Comparison of ENCODE assay signal across 1 cellular context in the genomic region with DNA sequence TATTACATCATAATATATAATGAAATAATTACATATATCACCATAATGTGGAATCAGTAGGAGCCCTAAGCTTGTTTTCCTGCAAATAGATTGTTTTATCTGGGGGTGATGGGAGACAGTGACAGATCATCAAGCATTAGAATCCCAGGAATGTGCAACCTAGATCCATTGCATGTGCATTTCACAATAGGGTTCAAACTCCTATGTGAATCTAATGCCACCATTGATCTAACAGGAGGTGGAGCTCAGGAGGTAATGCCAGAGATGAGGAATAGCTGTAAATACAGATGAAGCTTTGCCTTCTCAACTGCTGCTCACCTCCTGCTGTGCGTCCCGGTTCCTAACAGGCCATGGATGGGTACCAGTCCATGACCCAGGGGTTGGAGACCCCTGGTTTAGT.
TF ChIP-seq lines count a peak whose summit lies in the region.

No MANE protein-coding gene starts in this region.

TF ChIP-seq in HepG2, 621 proteins besides CTCF, POLR2A, EP300 and RAD21 (continued from another document and continues in another):
- TF ChIP-seq, protein P1, sequence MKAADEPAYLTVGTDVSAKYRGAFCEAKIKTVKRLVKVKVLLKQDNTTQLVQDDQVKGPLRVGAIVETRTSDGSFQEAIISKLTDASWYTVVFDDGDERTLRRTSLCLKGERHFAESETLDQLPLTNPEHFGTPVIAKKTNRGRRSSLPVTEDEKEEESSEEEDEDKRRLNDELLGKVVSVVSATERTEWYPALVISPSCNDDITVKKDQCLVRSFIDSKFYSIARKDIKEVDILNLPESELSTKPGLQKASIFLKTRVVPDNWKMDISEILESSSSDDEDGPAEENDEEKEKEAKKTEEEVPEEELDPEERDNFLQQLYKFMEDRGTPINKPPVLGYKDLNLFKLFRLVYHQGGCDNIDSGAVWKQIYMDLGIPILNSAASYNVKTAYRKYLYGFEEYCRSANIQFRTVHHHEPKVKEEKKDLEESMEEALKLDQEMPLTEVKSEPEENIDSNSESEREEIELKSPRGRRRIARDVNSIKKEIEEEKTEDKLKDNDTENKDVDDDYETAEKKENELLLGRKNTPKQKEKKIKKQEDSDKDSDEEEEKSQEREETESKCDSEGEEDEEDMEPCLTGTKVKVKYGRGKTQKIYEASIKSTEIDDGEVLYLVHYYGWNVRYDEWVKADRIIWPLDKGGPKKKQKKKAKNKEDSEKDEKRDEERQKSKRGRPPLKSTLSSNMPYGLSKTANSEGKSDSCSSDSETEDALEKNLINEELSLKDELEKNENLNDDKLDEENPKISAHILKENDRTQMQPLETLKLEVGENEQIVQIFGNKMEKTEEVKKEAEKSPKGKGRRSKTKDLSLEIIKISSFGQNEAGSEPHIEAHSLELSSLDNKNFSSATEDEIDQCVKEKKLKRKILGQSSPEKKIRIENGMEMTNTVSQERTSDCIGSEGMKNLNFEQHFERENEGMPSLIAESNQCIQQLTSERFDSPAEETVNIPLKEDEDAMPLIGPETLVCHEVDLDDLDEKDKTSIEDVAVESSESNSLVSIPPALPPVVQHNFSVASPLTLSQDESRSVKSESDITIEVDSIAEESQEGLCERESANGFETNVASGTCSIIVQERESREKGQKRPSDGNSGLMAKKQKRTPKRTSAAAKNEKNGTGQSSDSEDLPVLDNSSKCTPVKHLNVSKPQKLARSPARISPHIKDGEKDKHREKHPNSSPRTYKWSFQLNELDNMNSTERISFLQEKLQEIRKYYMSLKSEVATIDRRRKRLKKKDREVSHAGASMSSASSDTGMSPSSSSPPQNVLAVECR (CRISPR knock-in tag; IDR thresholded peaks at IDR 0.05; ENCODE audit: borderline replicate concordance) = no peak
- TF ChIP-seq ZNF569 (CRISPR knock-in tag; IDR thresholded peaks at IDR 0.05; ENCODE audit: borderline replicate concordance) = no peak
- TF ChIP-seq YEATS2 (CRISPR knock-in tag; IDR thresholded peaks at IDR 0.05; ENCODE audit: borderline replicate concordance) = no peak
- TF ChIP-seq SALL2 (CRISPR knock-in tag; IDR thresholded peaks at IDR 0.05) = no peak
- TF ChIP-seq, protein P2, sequence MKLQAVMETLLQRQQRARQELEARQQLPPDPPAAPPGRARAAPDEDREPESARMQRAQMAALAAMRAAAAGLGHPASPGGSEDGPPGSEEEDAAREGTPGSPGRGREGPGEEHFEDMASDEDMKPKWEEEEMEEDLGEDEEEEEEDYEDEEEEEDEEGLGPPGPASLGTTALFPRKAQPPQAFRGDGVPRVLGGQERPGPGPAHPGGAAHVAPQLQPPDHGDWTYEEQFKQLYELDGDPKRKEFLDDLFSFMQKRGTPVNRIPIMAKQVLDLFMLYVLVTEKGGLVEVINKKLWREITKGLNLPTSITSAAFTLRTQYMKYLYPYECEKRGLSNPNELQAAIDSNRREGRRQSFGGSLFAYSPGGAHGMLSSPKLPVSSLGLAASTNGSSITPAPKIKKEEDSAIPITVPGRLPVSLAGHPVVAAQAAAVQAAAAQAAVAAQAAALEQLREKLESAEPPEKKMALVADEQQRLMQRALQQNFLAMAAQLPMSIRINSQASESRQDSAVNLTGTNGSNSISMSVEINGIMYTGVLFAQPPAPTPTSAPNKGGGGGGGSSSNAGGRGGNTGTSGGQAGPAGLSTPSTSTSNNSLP (IDR thresholded peaks at IDR 0.05; ENCODE audit: low read depth, low read length) = peak; percentile 96
- no peak for TF ChIP-seq ZFP41 (CRISPR knock-in tag; IDR thresholded peaks at IDR 0.05; ENCODE audit: borderline replicate concordance)
- no peak for TF ChIP-seq ZNF589 (CRISPR knock-in tag; conservative IDR thresholded peaks at IDR 0.05)
- no peak for TF ChIP-seq SAFB2 (CRISPR knock-in tag; IDR thresholded peaks at IDR 0.05; ENCODE audit: borderline replicate concordance, low read depth)
- TF ChIP-seq ZBTB1 (CRISPR knock-in tag; IDR thresholded peaks at IDR 0.05; ENCODE audit: borderline replicate concordance) = no peak
- TF ChIP-seq, protein P3, sequence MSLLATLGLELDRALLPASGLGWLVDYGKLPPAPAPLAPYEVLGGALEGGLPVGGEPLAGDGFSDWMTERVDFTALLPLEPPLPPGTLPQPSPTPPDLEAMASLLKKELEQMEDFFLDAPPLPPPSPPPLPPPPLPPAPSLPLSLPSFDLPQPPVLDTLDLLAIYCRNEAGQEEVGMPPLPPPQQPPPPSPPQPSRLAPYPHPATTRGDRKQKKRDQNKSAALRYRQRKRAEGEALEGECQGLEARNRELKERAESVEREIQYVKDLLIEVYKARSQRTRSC (CRISPR knock-in tag; IDR thresholded peaks at IDR 0.05; ENCODE audit: low read depth) = no peak
- TF ChIP-seq, protein P4, sequence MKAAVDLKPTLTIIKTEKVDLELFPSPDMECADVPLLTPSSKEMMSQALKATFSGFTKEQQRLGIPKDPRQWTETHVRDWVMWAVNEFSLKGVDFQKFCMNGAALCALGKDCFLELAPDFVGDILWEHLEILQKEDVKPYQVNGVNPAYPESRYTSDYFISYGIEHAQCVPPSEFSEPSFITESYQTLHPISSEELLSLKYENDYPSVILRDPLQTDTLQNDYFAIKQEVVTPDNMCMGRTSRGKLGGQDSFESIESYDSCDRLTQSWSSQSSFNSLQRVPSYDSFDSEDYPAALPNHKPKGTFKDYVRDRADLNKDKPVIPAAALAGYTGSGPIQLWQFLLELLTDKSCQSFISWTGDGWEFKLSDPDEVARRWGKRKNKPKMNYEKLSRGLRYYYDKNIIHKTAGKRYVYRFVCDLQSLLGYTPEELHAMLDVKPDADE (CRISPR knock-in tag; IDR thresholded peaks at IDR 0.05) = no peak
- TF ChIP-seq ZSCAN9 (CRISPR knock-in tag; IDR thresholded peaks at IDR 0.05; ENCODE audit: borderline replicate concordance) = no peak
- TF ChIP-seq ZNF891 (CRISPR knock-in tag; IDR thresholded peaks at IDR 0.05) = no peak
- TF ChIP-seq HOXD1 (CRISPR knock-in tag; IDR thresholded peaks at IDR 0.05) = no peak
- TF ChIP-seq ZNF678 (CRISPR knock-in tag; IDR thresholded peaks at IDR 0.05) = no peak
- TF ChIP-seq SOX13 (IDR thresholded peaks at IDR 0.05) = no peak
- peak in 1 of 2 experiments; percentile 36; a peak in 1 of 4 replicates for TF ChIP-seq SOX13 (CRISPR knock-in tag; conservative IDR thresholded peaks at IDR 0.05 in 1 of 2, IDR thresholded peaks at IDR 0.05 in 1 of 2)
- TF ChIP-seq NONO (IDR thresholded peaks at IDR 0.05) = no peak
- no peak for TF ChIP-seq NONO (CRISPR knock-in tag; conservative IDR thresholded peaks at IDR 0.05)
- TF ChIP-seq ZFP37 (CRISPR knock-in tag; IDR thresholded peaks at IDR 0.05; ENCODE audit: borderline replicate concordance) = no peak
- TF ChIP-seq, protein P5, sequence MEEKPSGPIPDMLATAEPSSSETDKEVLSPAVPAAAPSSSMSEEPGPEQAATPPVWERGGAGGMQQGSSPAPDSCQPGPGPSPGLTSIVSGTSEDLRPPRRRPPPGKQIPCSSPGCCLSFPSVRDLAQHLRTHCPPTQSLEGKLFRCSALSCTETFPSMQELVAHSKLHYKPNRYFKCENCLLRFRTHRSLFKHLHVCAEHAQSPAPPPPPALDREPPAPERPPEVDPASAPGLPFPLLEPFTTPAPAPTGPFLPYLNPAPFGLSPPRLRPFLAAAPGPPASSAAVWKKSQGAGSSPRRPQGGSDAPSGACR (CRISPR knock-in tag; IDR thresholded peaks at IDR 0.05) = no peak
- TF ChIP-seq IRX3 (CRISPR knock-in tag; IDR thresholded peaks at IDR 0.05; ENCODE audit: borderline replicate concordance, low read depth) = no peak
- TF ChIP-seq, protein P6, sequence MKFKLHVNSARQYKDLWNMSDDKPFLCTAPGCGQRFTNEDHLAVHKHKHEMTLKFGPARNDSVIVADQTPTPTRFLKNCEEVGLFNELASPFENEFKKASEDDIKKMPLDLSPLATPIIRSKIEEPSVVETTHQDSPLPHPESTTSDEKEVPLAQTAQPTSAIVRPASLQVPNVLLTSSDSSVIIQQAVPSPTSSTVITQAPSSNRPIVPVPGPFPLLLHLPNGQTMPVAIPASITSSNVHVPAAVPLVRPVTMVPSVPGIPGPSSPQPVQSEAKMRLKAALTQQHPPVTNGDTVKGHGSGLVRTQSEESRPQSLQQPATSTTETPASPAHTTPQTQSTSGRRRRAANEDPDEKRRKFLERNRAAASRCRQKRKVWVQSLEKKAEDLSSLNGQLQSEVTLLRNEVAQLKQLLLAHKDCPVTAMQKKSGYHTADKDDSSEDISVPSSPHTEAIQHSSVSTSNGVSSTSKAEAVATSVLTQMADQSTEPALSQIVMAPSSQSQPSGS (CRISPR knock-in tag; IDR thresholded peaks at IDR 0.05) = no peak
- no peak for TF ChIP-seq NFRKB (IDR thresholded peaks at IDR 0.05)
- TF ChIP-seq MBD4 (IDR thresholded peaks at IDR 0.05; ENCODE audit: borderline replicate concordance, low read length) = no peak
- no peak for TF ChIP-seq ZNF75D (CRISPR knock-in tag; IDR thresholded peaks at IDR 0.05; ENCODE audit: borderline replicate concordance)
- no peak for TF ChIP-seq MTA3 (CRISPR knock-in tag; IDR thresholded peaks at IDR 0.05)
- TF ChIP-seq, protein P7, sequence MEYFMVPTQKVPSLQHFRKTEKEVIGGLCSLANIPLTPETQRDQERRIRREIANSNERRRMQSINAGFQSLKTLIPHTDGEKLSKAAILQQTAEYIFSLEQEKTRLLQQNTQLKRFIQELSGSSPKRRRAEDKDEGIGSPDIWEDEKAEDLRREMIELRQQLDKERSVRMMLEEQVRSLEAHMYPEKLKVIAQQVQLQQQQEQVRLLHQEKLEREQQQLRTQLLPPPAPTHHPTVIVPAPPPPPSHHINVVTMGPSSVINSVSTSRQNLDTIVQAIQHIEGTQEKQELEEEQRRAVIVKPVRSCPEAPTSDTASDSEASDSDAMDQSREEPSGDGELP (IDR thresholded peaks at IDR 0.05; ENCODE audit: borderline replicate concordance, low read depth) = no peak
- TF ChIP-seq, protein P8, sequence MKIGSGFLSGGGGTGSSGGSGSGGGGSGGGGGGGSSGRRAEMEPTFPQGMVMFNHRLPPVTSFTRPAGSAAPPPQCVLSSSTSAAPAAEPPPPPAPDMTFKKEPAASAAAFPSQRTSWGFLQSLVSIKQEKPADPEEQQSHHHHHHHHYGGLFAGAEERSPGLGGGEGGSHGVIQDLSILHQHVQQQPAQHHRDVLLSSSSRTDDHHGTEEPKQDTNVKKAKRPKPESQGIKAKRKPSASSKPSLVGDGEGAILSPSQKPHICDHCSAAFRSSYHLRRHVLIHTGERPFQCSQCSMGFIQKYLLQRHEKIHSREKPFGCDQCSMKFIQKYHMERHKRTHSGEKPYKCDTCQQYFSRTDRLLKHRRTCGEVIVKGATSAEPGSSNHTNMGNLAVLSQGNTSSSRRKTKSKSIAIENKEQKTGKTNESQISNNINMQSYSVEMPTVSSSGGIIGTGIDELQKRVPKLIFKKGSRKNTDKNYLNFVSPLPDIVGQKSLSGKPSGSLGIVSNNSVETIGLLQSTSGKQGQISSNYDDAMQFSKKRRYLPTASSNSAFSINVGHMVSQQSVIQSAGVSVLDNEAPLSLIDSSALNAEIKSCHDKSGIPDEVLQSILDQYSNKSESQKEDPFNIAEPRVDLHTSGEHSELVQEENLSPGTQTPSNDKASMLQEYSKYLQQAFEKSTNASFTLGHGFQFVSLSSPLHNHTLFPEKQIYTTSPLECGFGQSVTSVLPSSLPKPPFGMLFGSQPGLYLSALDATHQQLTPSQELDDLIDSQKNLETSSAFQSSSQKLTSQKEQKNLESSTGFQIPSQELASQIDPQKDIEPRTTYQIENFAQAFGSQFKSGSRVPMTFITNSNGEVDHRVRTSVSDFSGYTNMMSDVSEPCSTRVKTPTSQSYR (CRISPR knock-in tag; IDR thresholded peaks at IDR 0.05; ENCODE audit: borderline replicate concordance) = no peak
- TF ChIP-seq XRCC5 (optimal IDR thresholded peaks at IDR 0.05; ENCODE audit: low read length) = no peak
- TF ChIP-seq GTF3A (CRISPR knock-in tag; conservative IDR thresholded peaks at IDR 0.05) = no peak
- TF ChIP-seq, protein P9, sequence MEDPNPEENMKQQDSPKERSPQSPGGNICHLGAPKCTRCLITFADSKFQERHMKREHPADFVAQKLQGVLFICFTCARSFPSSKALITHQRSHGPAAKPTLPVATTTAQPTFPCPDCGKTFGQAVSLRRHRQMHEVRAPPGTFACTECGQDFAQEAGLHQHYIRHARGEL (CRISPR knock-in tag; IDR thresholded peaks at IDR 0.05) = no peak
- TF ChIP-seq SAP130 (CRISPR knock-in tag; IDR thresholded peaks at IDR 0.05; ENCODE audit: low read depth) = no peak
- TF ChIP-seq CBFB (CRISPR knock-in tag; IDR thresholded peaks at IDR 0.05) = no peak
- no peak for TF ChIP-seq HMG20B (CRISPR knock-in tag; conservative IDR thresholded peaks at IDR 0.05)
- no peak for TF ChIP-seq RFX5 (IDR thresholded peaks at IDR 0.05; ENCODE audit: low read depth, low read length)
- TF ChIP-seq, protein P10, sequence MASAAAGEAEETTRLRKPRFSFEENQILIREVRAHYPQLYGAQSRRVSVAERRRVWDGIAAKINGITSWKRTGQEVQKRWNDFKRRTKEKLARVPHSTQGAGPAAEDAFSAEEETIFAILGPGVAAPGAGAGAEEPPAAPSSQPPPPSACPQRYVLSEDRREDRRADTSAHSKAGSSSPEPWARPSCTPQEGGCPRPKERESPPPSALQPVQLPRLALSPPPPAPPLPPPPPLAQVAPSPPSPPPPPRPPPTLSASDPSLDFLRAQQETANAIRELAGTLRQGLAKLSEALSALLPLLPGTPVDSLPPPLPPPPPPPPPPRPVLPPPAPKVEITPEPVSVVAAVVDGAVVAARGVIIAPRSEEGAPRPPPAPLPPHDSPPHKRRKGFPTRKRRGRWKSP (CRISPR knock-in tag; IDR thresholded peaks at IDR 0.05) = no peak
- no peak for TF ChIP-seq MTF1 (CRISPR knock-in tag; IDR thresholded peaks at IDR 0.05)
- no peak for TF ChIP-seq CCAR2 (optimal IDR thresholded peaks at IDR 0.05; ENCODE audit: low read depth, low read length)
- TF ChIP-seq, protein P11, sequence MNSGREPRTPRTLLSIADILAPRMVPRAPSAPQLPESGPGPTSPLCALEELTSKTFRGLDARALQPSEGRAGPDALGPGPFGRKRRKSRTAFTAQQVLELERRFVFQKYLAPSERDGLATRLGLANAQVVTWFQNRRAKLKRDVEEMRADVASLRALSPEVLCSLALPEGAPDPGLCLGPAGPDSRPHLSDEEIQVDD (CRISPR knock-in tag; IDR thresholded peaks at IDR 0.05; ENCODE audit: borderline replicate concordance) = no peak
- TF ChIP-seq, protein P12, sequence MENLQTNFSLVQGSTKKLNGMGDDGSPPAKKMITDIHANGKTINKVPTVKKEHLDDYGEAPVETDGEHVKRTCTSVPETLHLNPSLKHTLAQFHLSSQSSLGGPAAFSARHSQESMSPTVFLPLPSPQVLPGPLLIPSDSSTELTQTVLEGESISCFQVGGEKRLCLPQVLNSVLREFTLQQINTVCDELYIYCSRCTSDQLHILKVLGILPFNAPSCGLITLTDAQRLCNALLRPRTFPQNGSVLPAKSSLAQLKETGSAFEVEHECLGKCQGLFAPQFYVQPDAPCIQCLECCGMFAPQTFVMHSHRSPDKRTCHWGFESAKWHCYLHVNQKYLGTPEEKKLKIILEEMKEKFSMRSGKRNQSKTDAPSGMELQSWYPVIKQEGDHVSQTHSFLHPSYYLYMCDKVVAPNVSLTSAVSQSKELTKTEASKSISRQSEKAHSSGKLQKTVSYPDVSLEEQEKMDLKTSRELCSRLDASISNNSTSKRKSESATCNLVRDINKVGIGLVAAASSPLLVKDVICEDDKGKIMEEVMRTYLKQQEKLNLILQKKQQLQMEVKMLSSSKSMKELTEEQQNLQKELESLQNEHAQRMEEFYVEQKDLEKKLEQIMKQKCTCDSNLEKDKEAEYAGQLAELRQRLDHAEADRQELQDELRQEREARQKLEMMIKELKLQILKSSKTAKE (CRISPR knock-in tag; IDR thresholded peaks at IDR 0.05; ENCODE audit: borderline replicate concordance) = no peak
- TF ChIP-seq CEBPB (IDR thresholded peaks at IDR 0.05; ENCODE audit: borderline replicate concordance, low read depth, low read length) = peak; percentile 95
